In genomic region chr7:35716038-35716803, GRCh38 we compare ENCODE assay signal across 9 cellular contexts. TPM values are rescaled to one million over a fixed set of nuclear protein-coding genes. Genes with fewer than 3 reads are reported as not detected.
DNase-seq lines count a peak whose midpoint lies in the region; ATAC-seq, FAIRE-seq and TF ChIP-seq lines count a peak whose summit lies in the region.
"Had no signal": no experiment of that assay in that cellular context is flagged by ENCODE, and none has a peak within 500 bp of the region (broad histone marks: within the 10 kb centered on the region; RNA-seq: fewer than 3 reads in every experiment).

No MANE protein-coding gene starts in this region.

- no peaks in the 10 kb centered on the region for H3K36me3 ChIP-seq in GM23248 (ENCODE audit: low read depth)
- H3K36me3 ChIP-seq in keratinocyte (ENCODE audit: control insufficient read depth in 2 of 2, extremely low read depth in 1 of 2, insufficient read depth in 2 of 2, low read length in 2 of 2), result no peaks in the 10 kb centered on the region
- no peaks in the 10 kb centered on the region for H3K36me3 ChIP-seq in skeletal muscle tissue (ENCODE audit: control insufficient read depth in 3 of 3, insufficient read depth in 3 of 3, low read length in 3 of 3)

- H3K4me3 ChIP-seq in GM23248 (peak overlapping the region; percentile 25), keratinocyte (ENCODE audit: control insufficient read depth in 2 of 3, extremely low read depth in 1 of 3, insufficient read depth in 2 of 3, low read depth in 1 of 3, low read length in 3 of 3) (no peak overlapping the region), skeletal muscle tissue (ENCODE audit: low read length in 3 of 3) (peak overlapping the region; percentile 49 to 71 (median 56))

- H3K4me1 Mint-ChIP-seq in brain, result peaks cover 36% of the 10 kb centered on the region

- H3K27ac Mint-ChIP-seq in brain, result peak overlapping the region in 4 of 5 experiments; percentile 19 to 95 (median 86)
- H3K27ac Mint-ChIP-seq: WTC11 had no signal

- no peak for TF ChIP-seq CTCF in brain (conservative IDR thresholded peaks at IDR 0.05)
- TF ChIP-seq CTCF in keratinocyte (optimal IDR thresholded peaks at IDR 0.05 in 1 of 3, IDR thresholded peaks at IDR 0.05 in 1 of 3, conservative IDR thresholded peaks at IDR 0.05 in 1 of 3; ENCODE audit: extremely low read depth in 1 of 3, insufficient read depth in 2 of 3, low read length in 3 of 3), result no peak

- peaks cover 0 to 1% (median 0%) of the 10 kb centered on the region in 5 experiments for H3K9me3 Mint-ChIP-seq in brain
- H3K9me3 Mint-ChIP-seq: WTC11 had no signal

- in situ Hi-C loops in GM23248 (cut with MboI), result loop anchor here (10.0 to 25.0 kb wide), 2 partner anchors 189 to 596 kb away; no protein-coding TSS in a partner anchor

- H3K4me1 ChIP-seq in GM23248 (ENCODE audit: insufficient read depth), result peaks cover 9% of the 10 kb centered on the region
- H3K4me1 ChIP-seq in keratinocyte (ENCODE audit: control insufficient read depth, extremely low read depth, insufficient read depth, low read length), result no peaks in the 10 kb centered on the region
- peaks cover 11 to 24% (median 23%) of the 10 kb centered on the region in 3 donors for H3K4me1 ChIP-seq in skeletal muscle tissue (ENCODE audit: control insufficient read depth in 3 of 3, insufficient read depth in 3 of 3, low read length in 3 of 3)

- H4K20me1 ChIP-seq in GM23248 (ENCODE audit: insufficient read depth), result no peaks in the 10 kb centered on the region
- no peaks in the 10 kb centered on the region for H4K20me1 ChIP-seq in keratinocyte (ENCODE audit: control insufficient read depth, extremely low read depth, insufficient read depth, low read length)

- no peaks in the 10 kb centered on the region; the same call in 1 of the 2 replicates for H3F3A ChIP-seq in GM23248 (ENCODE audit: insufficient read depth)

- dilution Hi-C loops in keratinocyte (cut with MboI; ENCODE audit: extremely low pct_ligation_motif_present, low sequenced_read_pairs), result loop anchor here (25.0 kb wide), 1 partner anchor 96 kb away; the partner anchor contains the start of gene SEPTIN7

- no peaks in the 10 kb centered on the region for H3K9me2 ChIP-seq in GM23248 (ENCODE audit: insufficient read depth)

- H3K4me3 Mint-ChIP-seq in brain, result peak overlapping the region in 4 of 5 experiments; percentile 37 to 86 (median 66)
- H3K4me3 Mint-ChIP-seq: WTC11 had no signal

- no peak overlapping the region for H3K9ac ChIP-seq in GM23248
- no peak overlapping the region for H3K9ac ChIP-seq in keratinocyte (ENCODE audit: control insufficient read depth, extremely low read depth, insufficient read depth, low read length)
- H3K9ac ChIP-seq in skeletal muscle tissue (ENCODE audit: low read depth in 1 of 3, low read length in 3 of 3), result peak overlapping the region; percentile 69 to 73 (median 69)

- H3K27ac ChIP-seq in GM23248 (no peak overlapping the region), keratinocyte (ENCODE audit: control insufficient read depth, insufficient read depth, low read length) (no peak overlapping the region), skeletal muscle tissue (ENCODE audit: low read depth, low read length) (peak overlapping the region; percentile 67)

- peak overlapping the region; percentile 71 for H3K4me2 ChIP-seq in GM23248 (ENCODE audit: unreplicated experiment)
- H3K4me2 ChIP-seq in keratinocyte (ENCODE audit: control insufficient read depth, extremely low read depth, insufficient read depth, low read depth, low read length), result peak overlapping the region; percentile 22

- DNase-seq in GM23248 (peak; percentile 28), keratinocyte (ENCODE audit: low read depth, low spot score) (no peak), NOMO-1 treated with DMSO at 0.1 percent for 48 hours (lab: John Stamatoyannopoulos, UW; ENCODE audit: unreplicated experiment) (no peak)
- no peak for DNase-seq in stimulated activated CD4-positive, alpha-beta T cell treated with anti-CD3 and anti-CD28 coated beads, Interleukin-12 subunit alpha, Interleukin-12 subunit beta, amount 100 ng/mL, for 4 hours

- H3K27me3 ChIP-seq in GM23248 (replicated peaks; ENCODE audit: insufficient read depth) (no peaks in the 10 kb centered on the region), keratinocyte (ENCODE audit: control insufficient read depth, extremely low read depth, insufficient read depth, low read length) (no peaks in the 10 kb centered on the region), skeletal muscle tissue (ENCODE audit: control insufficient read depth in 3 of 3, insufficient read depth in 3 of 3, low read length in 3 of 3) (no peaks in the 10 kb centered on the region)

- H2AFZ ChIP-seq in GM23248 (0 out of 2 replicates have a peak overlapping the region, but pooled peaks have one; percentile 24), keratinocyte (ENCODE audit: control insufficient read depth, low read length) (peak overlapping the region; percentile 20)

- H3K27me3 Mint-ChIP-seq in brain, result no peaks in the 10 kb centered on the region

- H3K9me1 ChIP-seq in keratinocyte (ENCODE audit: control insufficient read depth, extremely low read depth, insufficient read depth, low read length), result no peaks in the 10 kb centered on the region

- 5 to 6% methylated on average over 5 of the region's 5 CpGs for WGBS in GM23248 (ENCODE audit: low coverage in 1 of 2, low lambda C conversion rate in 2 of 2, missing lambda C conversion rate in 2 of 2), 2 experiments

- H3K9me3 ChIP-seq in GM23248 (ENCODE audit: low read depth) (no peaks in the 10 kb centered on the region), keratinocyte (ENCODE audit: control insufficient read depth, low read depth, low read length) (no peaks in the 10 kb centered on the region), skeletal muscle tissue (ENCODE audit: control insufficient read depth in 3 of 3, low read length in 3 of 3) (no peaks in the 10 kb centered on the region)

- FAIRE-seq in keratinocyte (lab: Jason Lieb, UNC), result no peak

- ATAC-seq in GM18867 (IDR thresholded peaks at IDR 0.05; ENCODE audit: unreplicated experiment) (no peak), GM18861 (IDR thresholded peaks at IDR 0.05; ENCODE audit: unreplicated experiment) (no peak)
- ATAC-seq: WTC11 had no signal

- H3K36me3 Mint-ChIP-seq in brain, result no peaks in the 10 kb centered on the region
- H3K36me3 Mint-ChIP-seq: WTC11 had no signal

- H3K79me2 ChIP-seq in GM23248 (ENCODE audit: insufficient read depth), result no peaks in the 10 kb centered on the region
- no peaks in the 10 kb centered on the region for H3K79me2 ChIP-seq in keratinocyte (ENCODE audit: control insufficient read depth, insufficient read depth, low read length)

RNA-seq across cellular contexts. Expression of gene HERPUD2, which starts 21.3 kb away (rescaled TPM):
- 15.2 and 33.3 TPM in 2 replicates for total RNA-seq in GM23248 (2014; rRNA removed; shearing (Covaris generic))
- 21.9 and 22.7 TPM in 2 replicates for polyA plus RNA-seq in GM23248 (2016; fragmentation: Nextera tagmentation; extraction: Ambion mirVana)
- 18.4 TPM for polyA plus RNA-seq in brain (ENCODE audit: insufficient read depth, low read depth, low replicate concordance)
- polyA plus RNA-seq in keratinocyte, result 43.6 to 52.6 TPM (median 48.0 TPM) in 3 replicates
- 17.6 TPM for polyA plus RNA-seq in keratinocyte (2011; ENCODE audit: low read depth)
- 30.7 and 57.3 TPM in 2 replicates for polyA plus RNA-seq in keratinocyte (2011; cell fraction: cytosol; rRNA removed)
- 48.3 and 53.8 TPM in 2 replicates for polyA plus RNA-seq in keratinocyte (2011; cell fraction: nucleus; rRNA removed)
- polyA plus RNA-seq in keratinocyte (2012; ENCODE audit: low replicate concordance), result 20.2 and 23.1 TPM in 2 replicates
- 58.6 to 81.2 TPM (median 78.1 TPM) in 3 replicates for polyA minus RNA-seq in keratinocyte
- 31.5 TPM for polyA minus RNA-seq in keratinocyte (2011; cell fraction: cytosol; rRNA and poly(A)+ RNA removed)
- polyA minus RNA-seq in keratinocyte (2011; cell fraction: nucleus; rRNA and poly(A)+ RNA removed), result 43.7 and 58.1 TPM in 2 replicates
- 19.8 TPM for total RNA-seq in skeletal muscle tissue

Comparison
In these comparisons a context has a peak if more than half of its experiments do, and no peak if none do; other contexts are left out.
1. H3K4me3 ChIP-seq: peak in GM23248 (single experiment) and skeletal muscle tissue (3 of 3); none in keratinocyte (0 of 3).
2. H3K9ac ChIP-seq: peak in skeletal muscle tissue (3 of 3); none in GM23248 (single experiment) and keratinocyte (single experiment).